Comparison of ENCODE assay signal across 1 cellular context in the genomic region with DNA sequence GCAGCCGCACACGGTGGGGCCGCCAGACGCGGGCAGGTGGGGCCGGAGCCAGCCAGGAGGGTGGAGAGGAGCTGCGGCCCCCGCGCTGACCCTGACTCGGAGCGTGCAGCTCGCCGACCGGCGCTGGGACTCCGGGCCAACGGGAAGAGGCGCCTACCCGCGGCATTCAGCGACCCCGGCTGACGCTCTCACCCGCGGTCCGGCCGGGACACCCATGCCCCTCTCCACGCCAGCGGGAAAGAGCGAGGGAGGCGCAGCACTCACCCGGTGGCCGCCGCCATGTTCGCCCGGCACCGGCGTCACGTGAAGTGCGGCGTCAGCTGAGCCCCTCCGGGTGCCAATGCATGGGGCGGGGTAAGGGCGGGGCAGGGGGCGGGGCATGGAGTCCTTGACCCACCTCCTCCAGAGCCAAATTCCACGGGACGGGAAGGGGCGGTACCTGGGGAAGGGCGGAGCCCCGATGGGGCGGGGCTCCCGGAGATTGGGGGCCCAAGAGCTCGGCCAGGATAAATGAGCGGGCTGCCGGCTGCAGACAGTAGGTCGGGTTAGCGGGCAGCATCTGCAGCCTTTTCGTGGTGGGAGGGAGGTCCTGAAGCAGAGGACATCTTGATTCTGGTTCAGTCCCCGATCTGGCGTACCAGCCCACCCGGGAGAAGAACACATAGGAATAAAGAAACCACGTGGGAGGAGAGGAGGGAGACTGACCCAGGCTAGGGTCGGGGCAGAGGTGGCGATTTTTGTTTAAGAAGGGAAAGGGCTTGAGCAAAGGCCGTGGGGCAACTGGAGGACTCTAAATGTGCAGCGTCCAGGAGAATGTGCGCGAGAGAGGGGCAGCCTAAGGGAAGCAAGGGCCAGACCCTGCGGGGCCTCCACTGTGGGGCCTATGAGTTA.
TF ChIP-seq lines count a peak whose summit lies in the region.

A gene (minus strand): TSS at position 312 of the 891 bp plus-strand sequence. CDS start 31 bp downstream, at position 281.

TF ChIP-seq in HepG2, 621 proteins besides CTCF, POLR2A, EP300 and RAD21 (continued from another document and continues in another):
- TF ChIP-seq, protein P1, sequence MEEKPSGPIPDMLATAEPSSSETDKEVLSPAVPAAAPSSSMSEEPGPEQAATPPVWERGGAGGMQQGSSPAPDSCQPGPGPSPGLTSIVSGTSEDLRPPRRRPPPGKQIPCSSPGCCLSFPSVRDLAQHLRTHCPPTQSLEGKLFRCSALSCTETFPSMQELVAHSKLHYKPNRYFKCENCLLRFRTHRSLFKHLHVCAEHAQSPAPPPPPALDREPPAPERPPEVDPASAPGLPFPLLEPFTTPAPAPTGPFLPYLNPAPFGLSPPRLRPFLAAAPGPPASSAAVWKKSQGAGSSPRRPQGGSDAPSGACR (CRISPR knock-in tag; IDR thresholded peaks at IDR 0.05), result 0 out of 2 replicates have a peak, but pooled peaks have one; percentile 71
- TF ChIP-seq RNF2 (conservative IDR thresholded peaks at IDR 0.05; ENCODE audit: low read depth), result no peak; the same call in 1 of the 2 replicates
- no peak for TF ChIP-seq PAF1 (CRISPR knock-in tag; IDR thresholded peaks at IDR 0.05)
- TF ChIP-seq ZNF17 (CRISPR knock-in tag; IDR thresholded peaks at IDR 0.05), result no peak
- TF ChIP-seq ZFP82 (CRISPR knock-in tag; IDR thresholded peaks at IDR 0.05; ENCODE audit: borderline replicate concordance), result 0 out of 2 replicates have a peak, but pooled peaks have one; percentile 32
- TF ChIP-seq ZSCAN9 (CRISPR knock-in tag; IDR thresholded peaks at IDR 0.05; ENCODE audit: borderline replicate concordance), result peak; percentile 31; the same call in 1 of the 2 replicates
- no peak for TF ChIP-seq ZNF367 (CRISPR knock-in tag; IDR thresholded peaks at IDR 0.05; ENCODE audit: borderline replicate concordance)
- no peak for TF ChIP-seq ZNF562 (CRISPR knock-in tag; IDR thresholded peaks at IDR 0.05; ENCODE audit: borderline replicate concordance)
- TF ChIP-seq RXRA (CRISPR knock-in tag; IDR thresholded peaks at IDR 0.05), result no peak
- no peak for TF ChIP-seq NR2F1 (CRISPR knock-in tag; IDR thresholded peaks at IDR 0.05)
- no peak for TF ChIP-seq ZFP36L2 (CRISPR knock-in tag; IDR thresholded peaks at IDR 0.05)
- no peak for TF ChIP-seq ZNF839 (CRISPR knock-in tag; IDR thresholded peaks at IDR 0.05; ENCODE audit: borderline replicate concordance)
- TF ChIP-seq TP53 (CRISPR knock-in tag; conservative IDR thresholded peaks at IDR 0.05), result no peak
- TF ChIP-seq FOXJ3 (CRISPR knock-in tag; IDR thresholded peaks at IDR 0.05; ENCODE audit: borderline replicate concordance), result no peak
- TF ChIP-seq, protein P2, sequence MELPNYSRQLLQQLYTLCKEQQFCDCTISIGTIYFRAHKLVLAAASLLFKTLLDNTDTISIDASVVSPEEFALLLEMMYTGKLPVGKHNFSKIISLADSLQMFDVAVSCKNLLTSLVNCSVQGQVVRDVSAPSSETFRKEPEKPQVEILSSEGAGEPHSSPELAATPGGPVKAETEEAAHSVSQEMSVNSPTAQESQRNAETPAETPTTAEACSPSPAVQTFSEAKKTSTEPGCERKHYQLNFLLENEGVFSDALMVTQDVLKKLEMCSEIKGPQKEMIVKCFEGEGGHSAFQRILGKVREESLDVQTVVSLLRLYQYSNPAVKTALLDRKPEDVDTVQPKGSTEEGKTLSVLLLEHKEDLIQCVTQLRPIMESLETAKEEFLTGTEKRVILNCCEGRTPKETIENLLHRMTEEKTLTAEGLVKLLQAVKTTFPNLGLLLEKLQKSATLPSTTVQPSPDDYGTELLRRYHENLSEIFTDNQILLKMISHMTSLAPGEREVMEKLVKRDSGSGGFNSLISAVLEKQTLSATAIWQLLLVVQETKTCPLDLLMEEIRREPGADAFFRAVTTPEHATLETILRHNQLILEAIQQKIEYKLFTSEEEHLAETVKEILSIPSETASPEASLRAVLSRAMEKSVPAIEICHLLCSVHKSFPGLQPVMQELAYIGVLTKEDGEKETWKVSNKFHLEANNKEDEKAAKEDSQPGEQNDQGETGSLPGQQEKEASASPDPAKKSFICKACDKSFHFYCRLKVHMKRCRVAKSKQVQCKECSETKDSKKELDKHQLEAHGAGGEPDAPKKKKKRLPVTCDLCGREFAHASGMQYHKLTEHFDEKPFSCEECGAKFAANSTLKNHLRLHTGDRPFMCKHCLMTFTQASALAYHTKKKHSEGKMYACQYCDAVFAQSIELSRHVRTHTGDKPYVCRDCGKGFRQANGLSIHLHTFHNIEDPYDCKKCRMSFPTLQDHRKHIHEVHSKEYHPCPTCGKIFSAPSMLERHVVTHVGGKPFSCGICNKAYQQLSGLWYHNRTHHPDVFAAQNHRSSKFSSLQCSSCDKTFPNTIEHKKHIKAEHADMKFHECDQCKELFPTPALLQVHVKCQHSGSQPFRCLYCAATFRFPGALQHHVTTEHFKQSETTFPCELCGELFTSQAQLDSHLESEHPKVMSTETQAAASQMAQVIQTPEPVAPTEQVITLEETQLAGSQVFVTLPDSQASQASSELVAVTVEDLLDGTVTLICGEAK (IDR thresholded peaks at IDR 0.05), result no peak
- TF ChIP-seq, protein P2 (CRISPR knock-in tag; IDR thresholded peaks at IDR 0.05), result peak; percentile 29; the same call in 1 of the 2 replicates
- TF ChIP-seq, protein P3, sequence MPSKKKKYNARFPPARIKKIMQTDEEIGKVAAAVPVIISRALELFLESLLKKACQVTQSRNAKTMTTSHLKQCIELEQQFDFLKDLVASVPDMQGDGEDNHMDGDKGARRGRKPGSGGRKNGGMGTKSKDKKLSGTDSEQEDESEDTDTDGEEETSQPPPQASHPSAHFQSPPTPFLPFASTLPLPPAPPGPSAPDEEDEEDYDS (CRISPR knock-in tag; IDR thresholded peaks at IDR 0.05), result peak; percentile 89
- TF ChIP-seq ZNF703 (CRISPR knock-in tag; IDR thresholded peaks at IDR 0.05; ENCODE audit: borderline replicate concordance), result no peak
- TF ChIP-seq KLF6 (CRISPR knock-in tag; IDR thresholded peaks at IDR 0.05), result 0 out of 2 replicates have a peak, but pooled peaks have one; percentile 31
- no peak for TF ChIP-seq CHCHD3 (CRISPR knock-in tag; IDR thresholded peaks at IDR 0.05)
- peak; percentile 88 for TF ChIP-seq SP4 (CRISPR knock-in tag; IDR thresholded peaks at IDR 0.05)
- no peak for TF ChIP-seq SATB2 (CRISPR knock-in tag; IDR thresholded peaks at IDR 0.05)
- TF ChIP-seq DNMT3B (CRISPR knock-in tag; conservative IDR thresholded peaks at IDR 0.05), result no peak
- TF ChIP-seq ZNF451 (CRISPR knock-in tag; IDR thresholded peaks at IDR 0.05), result peak; percentile 70; the same call in 1 of the 2 replicates
- TF ChIP-seq NR2F6 (IDR thresholded peaks at IDR 0.05), result no peak
- 0 out of 2 replicates have a peak, but pooled peaks have one; percentile 16 for TF ChIP-seq NR2F6 (CRISPR knock-in tag; IDR thresholded peaks at IDR 0.05)
- no peak for TF ChIP-seq ZNF232 (CRISPR knock-in tag; IDR thresholded peaks at IDR 0.05; ENCODE audit: borderline replicate concordance)
- 0 out of 2 replicates have a peak, but pooled peaks have one; percentile 13 for TF ChIP-seq ETV5 (CRISPR knock-in tag; IDR thresholded peaks at IDR 0.05; ENCODE audit: borderline replicate concordance)
- TF ChIP-seq TBX2 (CRISPR knock-in tag; IDR thresholded peaks at IDR 0.05; ENCODE audit: borderline replicate concordance), result peak; percentile 59; the same call in 1 of the 2 replicates
- TF ChIP-seq, protein P4, sequence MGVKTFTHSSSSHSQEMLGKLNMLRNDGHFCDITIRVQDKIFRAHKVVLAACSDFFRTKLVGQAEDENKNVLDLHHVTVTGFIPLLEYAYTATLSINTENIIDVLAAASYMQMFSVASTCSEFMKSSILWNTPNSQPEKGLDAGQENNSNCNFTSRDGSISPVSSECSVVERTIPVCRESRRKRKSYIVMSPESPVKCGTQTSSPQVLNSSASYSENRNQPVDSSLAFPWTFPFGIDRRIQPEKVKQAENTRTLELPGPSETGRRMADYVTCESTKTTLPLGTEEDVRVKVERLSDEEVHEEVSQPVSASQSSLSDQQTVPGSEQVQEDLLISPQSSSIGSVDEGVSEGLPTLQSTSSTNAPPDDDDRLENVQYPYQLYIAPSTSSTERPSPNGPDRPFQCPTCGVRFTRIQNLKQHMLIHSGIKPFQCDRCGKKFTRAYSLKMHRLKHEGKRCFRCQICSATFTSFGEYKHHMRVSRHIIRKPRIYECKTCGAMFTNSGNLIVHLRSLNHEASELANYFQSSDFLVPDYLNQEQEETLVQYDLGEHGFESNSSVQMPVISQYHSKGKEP (CRISPR knock-in tag; IDR thresholded peaks at IDR 0.05), result no peak
- TF ChIP-seq, protein P5, sequence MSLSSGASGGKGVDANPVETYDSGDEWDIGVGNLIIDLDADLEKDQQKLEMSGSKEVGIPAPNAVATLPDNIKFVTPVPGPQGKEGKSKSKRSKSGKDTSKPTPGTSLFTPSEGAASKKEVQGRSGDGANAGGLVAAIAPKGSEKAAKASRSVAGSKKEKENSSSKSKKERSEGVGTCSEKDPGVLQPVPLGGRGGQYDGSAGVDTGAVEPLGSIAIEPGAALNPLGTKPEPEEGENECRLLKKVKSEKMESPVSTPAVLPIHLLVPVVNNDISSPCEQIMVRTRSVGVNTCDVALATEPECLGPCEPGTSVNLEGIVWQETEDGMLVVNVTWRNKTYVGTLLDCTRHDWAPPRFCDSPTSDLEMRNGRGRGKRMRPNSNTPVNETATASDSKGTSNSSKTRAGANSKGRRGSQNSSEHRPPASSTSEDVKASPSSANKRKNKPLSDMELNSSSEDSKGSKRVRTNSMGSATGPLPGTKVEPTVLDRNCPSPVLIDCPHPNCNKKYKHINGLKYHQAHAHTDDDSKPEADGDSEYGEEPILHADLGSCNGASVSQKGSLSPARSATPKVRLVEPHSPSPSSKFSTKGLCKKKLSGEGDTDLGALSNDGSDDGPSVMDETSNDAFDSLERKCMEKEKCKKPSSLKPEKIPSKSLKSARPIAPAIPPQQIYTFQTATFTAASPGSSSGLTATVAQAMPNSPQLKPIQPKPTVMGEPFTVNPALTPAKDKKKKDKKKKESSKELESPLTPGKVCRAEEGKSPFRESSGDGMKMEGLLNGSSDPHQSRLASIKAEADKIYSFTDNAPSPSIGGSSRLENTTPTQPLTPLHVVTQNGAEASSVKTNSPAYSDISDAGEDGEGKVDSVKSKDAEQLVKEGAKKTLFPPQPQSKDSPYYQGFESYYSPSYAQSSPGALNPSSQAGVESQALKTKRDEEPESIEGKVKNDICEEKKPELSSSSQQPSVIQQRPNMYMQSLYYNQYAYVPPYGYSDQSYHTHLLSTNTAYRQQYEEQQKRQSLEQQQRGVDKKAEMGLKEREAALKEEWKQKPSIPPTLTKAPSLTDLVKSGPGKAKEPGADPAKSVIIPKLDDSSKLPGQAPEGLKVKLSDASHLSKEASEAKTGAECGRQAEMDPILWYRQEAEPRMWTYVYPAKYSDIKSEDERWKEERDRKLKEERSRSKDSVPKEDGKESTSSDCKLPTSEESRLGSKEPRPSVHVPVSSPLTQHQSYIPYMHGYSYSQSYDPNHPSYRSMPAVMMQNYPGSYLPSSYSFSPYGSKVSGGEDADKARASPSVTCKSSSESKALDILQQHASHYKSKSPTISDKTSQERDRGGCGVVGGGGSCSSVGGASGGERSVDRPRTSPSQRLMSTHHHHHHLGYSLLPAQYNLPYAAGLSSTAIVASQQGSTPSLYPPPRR (CRISPR knock-in tag; IDR thresholded peaks at IDR 0.05; ENCODE audit: borderline replicate concordance), result 0 out of 2 replicates have a peak, but pooled peaks have one; percentile 16
- TF ChIP-seq ZNF256 (CRISPR knock-in tag; conservative IDR thresholded peaks at IDR 0.05), result no peak
- TF ChIP-seq ZBTB3 (CRISPR knock-in tag; IDR thresholded peaks at IDR 0.05; ENCODE audit: borderline replicate concordance, low read depth), result no peak
- TF ChIP-seq ZBTB7B (CRISPR knock-in tag; IDR thresholded peaks at IDR 0.05), result no peak; the same call in 1 of the 2 replicates
- TF ChIP-seq ZNF674 (CRISPR knock-in tag; IDR thresholded peaks at IDR 0.05; ENCODE audit: low read depth), result no peak
- TF ChIP-seq, protein P6, sequence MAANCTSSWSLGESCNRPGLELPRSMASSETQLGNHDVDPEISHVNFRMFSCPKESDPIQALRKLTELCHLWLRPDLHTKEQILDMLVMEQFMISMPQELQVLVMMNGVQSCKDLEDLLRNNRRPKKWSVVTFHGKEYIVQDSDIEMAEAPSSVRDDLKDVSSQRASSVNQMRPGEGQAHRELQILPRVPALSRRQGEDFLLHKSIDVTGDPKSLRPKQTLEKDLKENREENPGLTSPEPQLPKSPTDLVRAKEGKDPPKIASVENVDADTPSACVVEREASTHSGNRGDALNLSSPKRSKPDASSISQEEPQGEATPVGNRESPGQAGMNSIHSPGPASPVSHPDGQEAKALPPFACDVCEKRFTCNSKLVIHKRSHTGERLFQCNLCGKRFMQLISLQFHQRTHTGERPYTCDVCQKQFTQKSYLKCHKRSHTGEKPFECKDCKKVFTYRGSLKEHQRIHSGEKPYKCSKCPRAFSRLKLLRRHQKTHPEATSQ (CRISPR knock-in tag; IDR thresholded peaks at IDR 0.05; ENCODE audit: borderline replicate concordance), result 0 out of 2 replicates have a peak, but pooled peaks have one; percentile 33
- TF ChIP-seq ZNF235 (CRISPR knock-in tag; IDR thresholded peaks at IDR 0.05; ENCODE audit: borderline replicate concordance), result peak; percentile 65; the same call in 1 of the 2 replicates
- TF ChIP-seq, protein P7, sequence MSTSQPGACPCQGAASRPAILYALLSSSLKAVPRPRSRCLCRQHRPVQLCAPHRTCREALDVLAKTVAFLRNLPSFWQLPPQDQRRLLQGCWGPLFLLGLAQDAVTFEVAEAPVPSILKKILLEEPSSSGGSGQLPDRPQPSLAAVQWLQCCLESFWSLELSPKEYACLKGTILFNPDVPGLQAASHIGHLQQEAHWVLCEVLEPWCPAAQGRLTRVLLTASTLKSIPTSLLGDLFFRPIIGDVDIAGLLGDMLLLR (CRISPR knock-in tag; IDR thresholded peaks at IDR 0.05), result no peak; the same call in 1 of the 2 replicates
- no peak for TF ChIP-seq KMT2A (CRISPR knock-in tag; IDR thresholded peaks at IDR 0.05)
- no peak for TF ChIP-seq SMARCC2 (IDR thresholded peaks at IDR 0.05)
- TF ChIP-seq NFKBIZ (CRISPR knock-in tag; IDR thresholded peaks at IDR 0.05), result no peak
- no peak for TF ChIP-seq ZNF878 (CRISPR knock-in tag; IDR thresholded peaks at IDR 0.05)
